ENCODE assay signal across 30 cellular contexts in the genomic region with DNA sequence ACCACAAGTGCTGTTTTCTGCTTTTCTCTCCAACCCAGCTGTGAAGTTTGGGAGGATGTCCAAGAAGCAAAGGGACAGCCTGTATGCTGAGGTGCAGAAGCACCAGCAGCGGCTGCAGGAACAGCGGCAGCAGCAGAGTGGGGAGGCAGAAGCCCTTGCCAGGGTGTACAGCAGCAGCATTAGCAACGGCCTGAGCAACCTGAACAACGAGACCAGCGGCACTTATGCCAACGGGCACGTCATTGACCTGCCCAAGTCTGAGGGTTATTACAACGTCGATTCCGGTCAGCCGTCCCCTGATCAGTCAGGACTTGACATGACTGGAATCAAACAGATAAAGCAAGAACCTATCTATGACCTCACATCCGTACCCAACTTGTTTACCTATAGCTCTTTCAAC.
"Had no signal": no experiment of that assay in that cellular context is flagged by ENCODE, and none has a peak within 500 bp of the region (broad histone marks: within the 10 kb centered on the region; RNA-seq: fewer than 3 reads in every experiment).

No MANE protein-coding gene starts in this region.

- H3K27ac ChIP-seq: adrenal gland, cardiac muscle cell, colonic mucosa, epithelial cell of prostate, gastrocnemius medialis, neutrophil, ovary, sigmoid colon, thoracic aorta, vagina had no signal

- H3K9me3 ChIP-seq: adrenal gland, colonic mucosa, gastrocnemius medialis, neutrophil, ovary, sigmoid colon, thoracic aorta, vagina had no signal

- ATAC-seq: left colon; stimulated activated effector memory CD8-positive, alpha-beta T cell treated with anti-CD3 and anti-CD28 coated beads, Interleukin-12 subunit alpha, Interleukin-12 subunit beta, amount 100 ng/mL, for 72 hours had no signal

- H3K4me3 ChIP-seq: adrenal gland, cardiac muscle cell, colonic mucosa, gastrocnemius medialis, ovary, sigmoid colon, thoracic aorta, vagina had no signal

- H3K4me1 ChIP-seq: adrenal gland, colonic mucosa, gastrocnemius medialis, sigmoid colon, vagina had no signal

- DNase-seq: activated CD4-positive, alpha-beta memory T cell treated with anti-CD3 and anti-CD28 coated beads for 36 hours; activated CD4-positive, alpha-beta T cell treated with anti-CD3 and anti-CD28 coated beads, Interleukin-2, amount 10 ng/mL, durations not matched to agents 24 days and 14 days; activated CD4-positive, CD25-positive, alpha-beta regulatory T cell treated with anti-CD3 and anti-CD28 coated beads, Interleukin-2, amount 50 U/mL, for 72 hours; activated CD8-positive, alpha-beta memory T cell treated with anti-CD3 and anti-CD28 coated beads, Interleukin-2, amount 50 U/mL, for 4 hours; activated effector memory CD4-positive, alpha-beta T cell treated with anti-CD3 and anti-CD28 coated beads, Interleukin-2, amount 50 U/mL, for 16 hours; activated naive CD4-positive, alpha-beta T cell treated with anti-CD3 and anti-CD28 coated beads for 36 hours; activated naive CD8-positive, alpha-beta T cell treated with anti-CD3 and anti-CD28 coated beads for 36 hours; activated T-cell treated with anti-CD3 and anti-CD28 coated beads, Interleukin-2, amount 50 U/mL, for 1 hour; adrenal gland; aorta; cerebellar nuclear complex; colonic mucosa; effector CD8-positive, alpha-beta T cell; gastrocnemius medialis; hippocampal formation; left colon; ovary; sigmoid colon; small intestine; stimulated activated CD4-positive, alpha-beta T cell treated with anti-CD3 and anti-CD28 coated beads, Interleukin-4, amount 100 ng/mL, for 24 hours; T-helper 9 cell; trophoblast cell had no signal

- H3K27me3 ChIP-seq: adrenal gland, cardiac muscle cell, colonic mucosa, gastrocnemius medialis, neutrophil, ovary, sigmoid colon, vagina had no signal

- FAIRE-seq: endometrium, keratinocyte, small intestine had no signal

- H3K36me3 ChIP-seq: adrenal gland, cardiac muscle cell, colonic mucosa, gastrocnemius medialis, neutrophil, ovary, sigmoid colon, thoracic aorta, vagina had no signal
